Comparison of ENCODE assay signal across 12 cellular contexts in the genomic region with DNA sequence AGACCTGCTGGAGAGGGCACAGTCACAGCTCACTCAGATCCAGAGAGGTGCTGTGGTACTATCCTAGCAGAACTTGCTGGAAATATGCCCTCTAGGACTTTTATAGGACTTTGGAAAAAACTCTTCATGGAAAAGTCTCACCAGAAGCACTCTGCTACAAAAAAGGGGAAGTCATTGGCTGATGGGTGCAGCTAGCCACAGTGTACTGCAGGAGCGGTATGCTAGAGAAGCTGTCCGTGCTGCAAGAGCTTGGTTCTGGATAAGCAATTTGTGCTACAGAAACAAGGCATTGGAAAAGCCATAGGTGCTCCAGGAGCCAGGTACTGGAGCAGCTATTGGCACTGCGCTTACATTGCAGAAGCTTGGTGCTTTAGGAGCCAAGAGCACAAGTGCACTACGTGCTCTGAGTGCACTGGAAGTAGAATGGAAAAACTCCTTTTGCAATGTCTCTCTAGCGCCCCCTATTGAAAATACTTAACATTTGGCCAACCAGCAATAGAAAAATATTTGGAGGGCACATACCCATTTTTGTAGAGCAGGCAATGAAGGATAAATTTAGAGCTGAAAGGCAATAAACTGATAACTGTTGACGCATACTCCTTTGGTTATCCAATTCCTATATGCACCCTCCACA.
A peak's percentile ranks its signal among the peaks of the same experiment; 100 is the strongest.
DNase-seq lines count a peak whose midpoint lies in the region; ATAC-seq and TF ChIP-seq lines count a peak whose summit lies in the region.
"Had no signal": no experiment of that assay in that cellular context is flagged by ENCODE, and none has a peak within 500 bp of the region (broad histone marks: within the 10 kb centered on the region; RNA-seq: fewer than 3 reads in every experiment).

No MANE protein-coding gene starts in this region.

- H3K36me3 ChIP-seq in HCT116 (ENCODE audit: control insufficient read depth in 1 of 2, insufficient read depth in 2 of 2, low read length in 2 of 2) (no peaks in the 10 kb centered on the region), Panc1 (ENCODE audit: control insufficient read depth, insufficient read depth, low read length) (no peaks in the 10 kb centered on the region), esophagus muscularis mucosa (no peaks in the 10 kb centered on the region), stomach (no peaks in the 10 kb centered on the region)
- H3K36me3 ChIP-seq: left ventricle myocardium inferior had no signal

- CTCF ChIA-PET in HCT116 (lab: Charles Lee) (no interaction called here), Panc1 (lab: Charles Lee) (no interaction called here)

- no peak for TF ChIP-seq EP300 in esophagus muscularis mucosa (IDR thresholded peaks at IDR 0.05)
- TF ChIP-seq EP300 in stomach (IDR thresholded peaks at IDR 0.05) = no peak

- TF ChIP-seq RAD21 in HCT116 (IDR thresholded peaks at IDR 0.05; ENCODE audit: low read depth) = peak; percentile 12; the same call in 1 of the 2 replicates

- RAD21 ChIA-PET in HCT116 (lab: Charles Lee; ENCODE audit: low non-redundant PET in 1 of 2, low total read pairs in 2 of 2, uncharacterized antibody in 2 of 2, unreplicated experiment in 2 of 2) = no interaction called here

- H3K4me1 ChIP-seq in HCT116 (ENCODE audit: control insufficient read depth in 1 of 2, insufficient read depth in 2 of 2, low read length in 2 of 2) = no peaks in the 10 kb centered on the region; a peak in 1 of 4 replicates
- no peaks in the 10 kb centered on the region for H3K4me1 ChIP-seq in Panc1 (ENCODE audit: control insufficient read depth, insufficient read depth, low read length)
- no peaks in the 10 kb centered on the region for H3K4me1 ChIP-seq in esophagus muscularis mucosa
- H3K4me1 ChIP-seq in stomach = no peaks in the 10 kb centered on the region
- H3K4me1 ChIP-seq: left ventricle myocardium inferior had no signal

- H3K9me3 ChIP-seq in HCT116 (ENCODE audit: control insufficient read depth in 1 of 2, insufficient read depth in 1 of 2, low read depth in 1 of 2, low read length in 2 of 2) (no peaks in the 10 kb centered on the region), Panc1 (ENCODE audit: control insufficient read depth, insufficient read depth, low read depth, low read length) (no peaks in the 10 kb centered on the region), esophagus muscularis mucosa (no peaks in the 10 kb centered on the region), stomach (peaks cover 0 to 5% (median 2%) of the 10 kb centered on the region in 4 donors)
- H3K9me3 ChIP-seq: left ventricle myocardium inferior had no signal

- DNase-seq in AG10803 (ENCODE audit: low read depth) = no peak
- DNase-seq in HCT116 (ENCODE audit: low read depth, low spot score) = no peak
- no peak for DNase-seq in Panc1 (ENCODE audit: low read depth, low spot score)
- peak; percentile 4 to 29 for DNase-seq in erythroblast (lab: John Stamatoyannopoulos, UW)
- DNase-seq in A172 (ENCODE audit: low spot score) = no peak
- no peak for DNase-seq in esophagus muscularis mucosa (ENCODE audit: extremely low spot score)
- no peak for DNase-seq in DMS153 (lab: John Stamatoyannopoulos, UW)
- no peak for DNase-seq in stomach
- DNase-seq: anterior cingulate cortex; CD4-positive, alpha-beta T cell; left ventricle myocardium inferior; NCI-H345 had no signal

- H3K79me2 ChIP-seq in HCT116 (ENCODE audit: insufficient read depth, low read length) = no peaks in the 10 kb centered on the region

- H2AFZ ChIP-seq in HCT116 (ENCODE audit: low read depth, low read length, poor library complexity, severe bottlenecking) = no peak overlapping the region

- WGBS in esophagus muscularis mucosa = 74% methylated on average over 6 of the region's 6 CpGs
- WGBS in stomach, 5 donors = 73 to 83% (median 79%) methylated on average over 6 of the region's 6 CpGs

- intact Hi-C loops in HCT116 (cut with micrococcal nuclease) (no loop called here), Panc1 (cut with micrococcal nuclease; ENCODE audit: unreplicated experiment) (no loop called here), esophagus muscularis mucosa (cut with DNase I) (no loop called here), stomach (cut with DNase I; ENCODE audit: low total_unique reads) (no loop called here)

- BruUV-seq in HCT116 (replicated peaks; lab: Mats Ljungman, UMichigan) (no TSS peak), Panc1 (replicated peaks; lab: Mats Ljungman, UMichigan) (no TSS peak)

- no peaks in the 10 kb centered on the region for H4K20me1 ChIP-seq in HCT116 (ENCODE audit: insufficient read depth)

- TF ChIP-seq POLR2A in HCT116 (IDR thresholded peaks at IDR 0.05; ENCODE audit: borderline replicate concordance, extremely low read depth, insufficient read depth, insufficient read length) (no peak), erythroblast (IDR thresholded peaks at IDR 0.05; ENCODE audit: low read length) (no peak), esophagus muscularis mucosa (IDR thresholded peaks at IDR 0.05; ENCODE audit: low read depth) (no peak), stomach (IDR thresholded peaks at IDR 0.05) (no peak)

- H3K27ac ChIP-seq in HCT116 (ENCODE audit: low read depth, low read length) = no peak overlapping the region
- no peak overlapping the region for H3K27ac ChIP-seq in Panc1 (ENCODE audit: low read length)
- H3K27ac ChIP-seq in esophagus muscularis mucosa (replicated peaks in 1 of 4) = no peak overlapping the region
- H3K27ac ChIP-seq in stomach = no peak overlapping the region
- H3K27ac ChIP-seq: left ventricle myocardium inferior had no signal

- H3K9ac ChIP-seq in HCT116 (ENCODE audit: low read length) = no peak overlapping the region

- H3K4me3 ChIP-seq in AG10803 (ENCODE audit: low read length) (no peak overlapping the region), HCT116 (replicated peaks in 1 of 2; ENCODE audit: low read depth in 1 of 2, low read length in 2 of 2) (no peak overlapping the region), Panc1 (ENCODE audit: low read depth in 2 of 2, low read length in 2 of 2) (no peak overlapping the region), esophagus muscularis mucosa (no peak overlapping the region), stomach (no peak overlapping the region)
- H3K4me3 ChIP-seq: left ventricle myocardium inferior had no signal

- H3K27me3 ChIP-seq in HCT116 (ENCODE audit: insufficient read depth, low read length) (no peaks in the 10 kb centered on the region), Panc1 (ENCODE audit: control insufficient read depth, insufficient read depth, low read length) (peaks cover 2% of the 10 kb centered on the region; the same call in 1 of the 2 replicates), esophagus muscularis mucosa (no peaks in the 10 kb centered on the region), stomach (no peaks in the 10 kb centered on the region)

- no peaks in the 10 kb centered on the region for H3K9me2 ChIP-seq in HCT116 (ENCODE audit: insufficient read depth)

- no peak overlapping the region for H3K4me2 ChIP-seq in HCT116 (ENCODE audit: low read length)

- POLR2A ChIA-PET in HCT116 (lab: Charles Lee) (no interaction called here), Panc1 (lab: Charles Lee) (no interaction called here)

- TF ChIP-seq CTCF in AG10803 (conservative IDR thresholded peaks at IDR 0.05; ENCODE audit: low read length) (peak; percentile 25; the same call in 1 of the 2 replicates), HCT116 (IDR thresholded peaks at IDR 0.05 in 2 of 3, conservative IDR thresholded peaks at IDR 0.05 in 1 of 3; ENCODE audit: borderline replicate concordance in 1 of 3, insufficient read depth in 1 of 3, low read depth in 2 of 3, low read length in 2 of 3) (peak in 2 of 3 experiments; percentile 33 to 55; a peak in 3 of 6 replicates), Panc1 (IDR thresholded peaks at IDR 0.05) (peak; percentile 59), esophagus muscularis mucosa (IDR thresholded peaks at IDR 0.05) (no peak), stomach (IDR thresholded peaks at IDR 0.05) (no peak)

- in situ Hi-C loops in Panc1 (cut with HindIII; ENCODE audit: low pct_unique_long_range_greater_than_20kb, low sequenced_read_pairs) = no loop called here

- ATAC-seq in HCT116 = no peak
- ATAC-seq in Panc1 = no peak

TF ChIP-seq in HCT116, 20 proteins besides CTCF, POLR2A, EP300 and RAD21:
- no peak for TF ChIP-seq POLR2AphosphoS5 (IDR thresholded peaks at IDR 0.05; ENCODE audit: low read depth, low read length)

Comparison
In these comparisons a context has a peak if more than half of its experiments do, and no peak if none do; other contexts are left out.
1. DNase-seq: peak in erythroblast (2 of 2); none in AG10803 (single experiment), HCT116 (single experiment), Panc1 (single experiment), A172 (single experiment), esophagus muscularis mucosa (single experiment), DMS153 (single experiment) and stomach (single experiment).
2. CTCF ChIP-seq: peak in AG10803 (single experiment), HCT116 (2 of 3) and Panc1 (single experiment); none in esophagus muscularis mucosa (0 of 3) and stomach (0 of 7).